ENCODE assay signal across 19 cellular contexts in genomic region chr5:125148706-125149105, GRCh38.
"Had no signal": no experiment of that assay in that cellular context is flagged by ENCODE, and none has a peak within 500 bp of the region (broad histone marks: within the 10 kb centered on the region; RNA-seq: fewer than 3 reads in every experiment).

No MANE protein-coding gene starts in this region.

- ATAC-seq: heart right ventricle; left ventricle myocardium superior; stimulated activated memory B cell treated with anti-CD40 and anti-IgM and Interleukin-4, amounts not matched to agents 10 μg/mL and 1 μg/mL and 100 μg/mL, for 72 hours; WTC11 had no signal

- H3K36me3 Mint-ChIP-seq: brain; mesothelial cell of epicardium; naive B cell; stimulated activated memory B cell treated with anti-CD40 and anti-IgM and Interleukin-4, amounts not matched to agents 10 μg/mL and 1 μg/mL and 100 μg/mL, for 72 hours; WTC11 had no signal

- H3K27me3 Mint-ChIP-seq: central memory CD8-positive, alpha-beta T cell; naive B cell had no signal

- H3K9me3 Mint-ChIP-seq: activated naive CD4-positive, alpha-beta T cell treated with anti-CD3 and anti-CD28 coated beads for 36 hours; activated T-helper 1 cell treated with anti-CD3 and anti-CD28 coated beads, Interleukin-12 subunit alpha, Interleukin-12 subunit beta, Interleukin-2, Interleukin-4 antibody, amounts not matched to agents 30 ng/mL and 10 ng/mL and 1 ng/mL, durations not matched to agents 14 hours and 24 hours and 36 hours; mesothelial cell of epicardium; naive B cell; stimulated activated memory B cell treated with anti-CD40 and anti-IgM and Interleukin-4, amounts not matched to agents 10 μg/mL and 1 μg/mL and 100 μg/mL, for 72 hours; WTC11 had no signal

- H3K4me1 Mint-ChIP-seq: central memory CD8-positive, alpha-beta T cell had no signal

- DNase-seq: activated CD4-positive, alpha-beta T cell treated with anti-CD3 and anti-CD28 coated beads for 48 hours; activated naive CD4-positive, alpha-beta T cell treated with anti-CD3 and anti-CD28 coated beads for 36 hours; adrenal gland; effector memory CD4-positive, alpha-beta T cell; foreskin melanocyte; heart right ventricle; islet precursor cell; left ventricle myocardium superior; naive B cell; small intestine; tibial artery had no signal

- H3K27me3 ChIP-seq: adrenal gland, heart right ventricle, neutrophil, tibial artery had no signal

- H3K9me3 ChIP-seq: adrenal gland, heart right ventricle, neutrophil, tibial artery had no signal

- H3K27ac Mint-ChIP-seq: activated naive CD4-positive, alpha-beta T cell treated with anti-CD3 and anti-CD28 coated beads for 36 hours; activated T-helper 1 cell treated with anti-CD3 and anti-CD28 coated beads, Interleukin-12 subunit alpha, Interleukin-12 subunit beta, Interleukin-2, Interleukin-4 antibody, amounts not matched to agents 30 ng/mL and 10 ng/mL and 1 ng/mL, durations not matched to agents 14 hours and 24 hours and 36 hours; naive B cell; stimulated activated memory B cell treated with anti-CD40 and anti-IgM and Interleukin-4, amounts not matched to agents 10 μg/mL and 1 μg/mL and 100 μg/mL, for 72 hours; T-helper 1 cell treated with Interleukin-12 subunit alpha and Interleukin-12 subunit beta and Interleukin-4 antibody, amounts not matched to agents 30 μg/mL and 1 μg/mL, for 36 hours; WTC11 had no signal

- H3K4me3 Mint-ChIP-seq: activated naive CD4-positive, alpha-beta T cell treated with anti-CD3 and anti-CD28 coated beads for 36 hours; activated T-helper 1 cell treated with anti-CD3 and anti-CD28 coated beads, Interleukin-12 subunit alpha, Interleukin-12 subunit beta, Interleukin-2, Interleukin-4 antibody, amounts not matched to agents 30 ng/mL and 10 ng/mL and 1 ng/mL, durations not matched to agents 14 hours and 24 hours and 36 hours; central memory CD8-positive, alpha-beta T cell; mesothelial cell of epicardium; stimulated activated memory B cell treated with anti-CD40 and anti-IgM and Interleukin-4, amounts not matched to agents 10 μg/mL and 1 μg/mL and 100 μg/mL, for 72 hours; T-helper 1 cell treated with Interleukin-12 subunit alpha and Interleukin-12 subunit beta and Interleukin-4 antibody, amounts not matched to agents 30 μg/mL and 1 μg/mL, for 36 hours; WTC11 had no signal

- H3K4me3 ChIP-seq: adrenal gland, heart right ventricle, tibial artery had no signal

- FAIRE-seq: small intestine had no signal

- H3K4me1 ChIP-seq: adrenal gland, tibial artery had no signal

- H3K27ac ChIP-seq: adrenal gland, heart right ventricle, neutrophil, tibial artery had no signal

- H3K36me3 ChIP-seq: adrenal gland, heart right ventricle, neutrophil, tibial artery had no signal
